8 cellular contexts compared by ENCODE assay signal in the genomic region with DNA sequence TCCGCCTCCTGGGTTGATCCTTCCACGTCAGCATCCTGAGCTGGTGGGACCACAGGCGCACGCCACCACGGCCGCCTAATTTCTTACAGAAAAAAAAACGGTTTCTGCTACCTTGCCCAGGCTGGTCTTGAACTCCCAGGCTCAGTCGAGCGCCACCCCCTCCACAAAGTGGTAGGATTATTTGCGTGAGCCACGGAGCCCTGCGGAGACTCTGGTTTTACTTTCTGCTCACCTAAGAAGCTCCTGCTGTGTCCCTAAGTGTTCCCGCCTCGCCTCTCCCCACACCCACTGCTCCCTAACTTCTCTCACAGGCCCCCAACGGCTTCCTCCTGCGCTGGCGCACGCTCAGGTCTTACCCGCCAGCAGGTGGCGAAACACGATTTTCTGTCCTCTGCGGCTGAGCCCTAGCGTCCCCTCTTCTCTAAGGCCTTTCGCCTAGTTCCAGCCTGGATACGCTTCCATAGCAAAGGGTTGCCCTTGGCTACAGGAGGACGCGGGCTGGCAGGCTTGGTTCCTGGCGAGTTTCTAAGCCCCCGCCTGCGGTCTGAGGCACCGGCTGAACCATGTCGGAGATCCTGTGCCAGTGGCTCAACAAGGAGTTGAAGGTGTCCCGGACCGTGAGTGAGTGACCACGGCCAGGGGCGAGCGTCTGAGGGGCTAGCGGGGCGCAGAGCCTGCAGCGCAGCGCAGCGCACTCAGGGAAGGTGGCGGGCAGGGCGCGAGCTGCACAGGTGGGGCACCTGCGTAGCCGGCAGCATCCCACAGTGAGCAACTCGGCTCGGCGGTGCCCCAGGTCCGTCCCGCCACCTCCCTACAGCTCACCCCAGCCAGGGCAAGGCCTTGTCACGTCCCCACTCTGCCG.
DNase-seq lines count a peak whose midpoint lies in the region; ATAC-seq and TF ChIP-seq lines count a peak whose summit lies in the region.

A gene with protein sequence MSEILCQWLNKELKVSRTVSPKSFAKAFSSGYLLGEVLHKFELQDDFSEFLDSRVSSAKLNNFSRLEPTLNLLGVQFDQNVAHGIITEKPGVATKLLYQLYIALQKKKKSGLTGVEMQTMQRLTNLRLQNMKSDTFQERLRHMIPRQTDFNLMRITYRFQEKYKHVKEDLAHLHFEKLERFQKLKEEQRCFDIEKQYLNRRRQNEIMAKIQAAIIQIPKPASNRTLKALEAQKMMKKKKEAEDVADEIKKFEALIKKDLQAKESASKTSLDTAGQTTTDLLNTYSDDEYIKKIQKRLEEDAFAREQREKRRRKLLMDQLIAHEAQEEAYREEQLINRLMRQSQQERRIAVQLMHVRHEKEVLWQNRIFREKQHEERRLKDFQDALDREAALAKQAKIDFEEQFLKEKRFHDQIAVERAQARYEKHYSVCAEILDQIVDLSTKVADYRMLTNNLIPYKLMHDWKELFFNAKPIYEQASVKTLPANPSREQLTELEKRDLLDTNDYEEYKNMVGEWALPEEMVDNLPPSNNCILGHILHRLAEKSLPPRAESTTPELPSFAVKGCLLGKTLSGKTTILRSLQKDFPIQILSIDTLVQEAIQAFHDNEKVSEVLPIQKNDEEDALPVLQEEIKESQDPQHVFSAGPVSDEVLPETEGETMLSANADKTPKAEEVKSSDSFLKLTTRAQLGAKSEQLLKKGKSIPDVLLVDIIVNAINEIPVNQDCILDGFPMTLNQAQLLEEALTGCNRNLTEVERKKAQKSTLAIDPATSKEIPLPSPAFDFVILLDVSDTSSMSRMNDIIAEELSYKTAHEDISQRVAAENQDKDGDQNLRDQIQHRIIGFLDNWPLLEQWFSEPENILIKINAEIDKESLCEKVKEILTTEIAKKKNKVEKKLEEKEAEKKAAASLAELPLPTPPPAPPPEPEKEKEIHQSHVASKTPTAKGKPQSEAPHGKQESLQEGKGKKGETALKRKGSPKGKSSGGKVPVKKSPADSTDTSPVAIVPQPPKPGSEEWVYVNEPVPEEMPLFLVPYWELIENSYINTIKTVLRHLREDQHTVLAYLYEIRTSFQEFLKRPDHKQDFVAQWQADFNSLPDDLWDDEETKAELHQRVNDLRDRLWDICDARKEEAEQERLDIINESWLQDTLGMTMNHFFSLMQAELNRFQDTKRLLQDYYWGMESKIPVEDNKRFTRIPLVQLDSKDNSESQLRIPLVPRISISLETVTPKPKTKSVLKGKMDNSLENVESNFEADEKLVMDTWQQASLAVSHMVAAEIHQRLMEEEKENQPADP (N-terminal part only) (plus strand): TSS at position 429 of the 862 bp plus-strand sequence. CDS start 135 bp downstream, at position 564.

- TF ChIP-seq CTCF in GM10266 (IDR thresholded peaks at IDR 0.05; ENCODE audit: control insufficient read depth, insufficient read depth, low read depth, missing control alignments): peak; percentile 91

- DNase-seq in GM10266 (ENCODE audit: extremely low spot score): peak; percentile 65
- DNase-seq in NCI-H2171 (lab: John Stamatoyannopoulos, UW): peak; percentile 63
- peak; percentile 74 to 77 for DNase-seq in activated CD4-positive, alpha-beta T cell treated with anti-CD3 and anti-CD28 coated beads for 4 hours
- DNase-seq in cortex of kidney (lab: John Stamatoyannopoulos, UW): peak; percentile 39
- DNase-seq in stimulated activated CD4-positive, alpha-beta T cell treated with anti-CD3 and anti-CD28 coated beads, Interleukin-1b, Interleukin-23, amount 100 ng/mL, for 1 hour (ENCODE audit: low read depth in 2 of 2): peak; percentile 21 to 57

- no peaks in the 10 kb centered on the region for H3K27me3 ChIP-seq in layer of hippocampus (ENCODE audit: control insufficient read depth, insufficient read depth, low read length)

- peak within 1 kb of the TSS; percentile 36 for H3K27ac ChIP-seq in layer of hippocampus (ENCODE audit: low read depth, low read length)

- ATAC-seq in HG02763 (IDR thresholded peaks at IDR 0.05; ENCODE audit: unreplicated experiment): peak; percentile 82
- no peak for ATAC-seq in HG03045 (IDR thresholded peaks at IDR 0.05; ENCODE audit: unreplicated experiment)
